2 cellular contexts compared by ENCODE assay signal in the genomic region with DNA sequence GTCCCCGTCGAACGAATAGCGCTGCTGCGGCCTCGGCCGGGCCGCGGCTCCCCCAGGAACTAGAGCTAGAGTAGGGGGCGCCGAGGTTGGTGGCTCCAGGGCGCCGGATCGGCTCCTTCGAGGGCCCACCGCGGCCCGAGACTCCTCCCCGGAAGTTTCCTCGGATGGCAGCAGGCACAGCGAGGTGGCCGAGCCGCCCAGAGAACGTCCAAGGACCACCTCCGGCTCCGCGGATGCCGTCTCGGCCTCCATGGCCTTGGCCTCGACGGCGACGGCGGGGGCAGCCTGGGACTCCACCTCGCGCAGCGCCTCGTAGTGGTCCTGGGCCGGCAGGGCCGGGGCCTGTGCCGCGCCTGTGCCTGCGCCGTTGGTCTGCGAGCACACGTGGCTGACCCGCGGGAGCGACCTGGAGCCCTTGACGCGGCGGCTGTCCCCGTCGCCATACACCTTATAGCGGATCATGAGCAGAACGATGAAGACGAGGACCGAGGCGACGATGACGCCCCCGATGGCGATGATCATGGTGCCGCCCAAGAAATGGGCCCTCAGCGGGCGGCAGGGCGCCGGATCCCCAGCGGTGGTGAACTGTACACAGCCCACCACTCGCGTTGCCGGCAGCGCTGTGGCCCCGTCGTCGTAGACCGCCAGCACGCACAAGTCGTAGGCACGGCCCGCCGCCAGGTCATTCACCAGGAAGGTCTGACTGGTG.
TF ChIP-seq lines count a peak whose summit lies in the region.

No MANE protein-coding gene starts in this region.

TF ChIP-seq in HEK293, 187 proteins besides CTCF, POLR2A, EP300 and RAD21:
- TF ChIP-seq ZNF10 (tag by site-specific recombination; IDR thresholded peaks at IDR 0.05), result 0 out of 2 replicates have a peak, but pooled peaks have one; percentile 25
- no peak for TF ChIP-seq ZFHX2 (tag by site-specific recombination; conservative IDR thresholded peaks at IDR 0.05)
- no peak for TF ChIP-seq ZNF529 (tag by site-specific recombination; IDR thresholded peaks at IDR 0.05; ENCODE audit: insufficient replicate concordance)
- TF ChIP-seq ZNF629 (tag by site-specific recombination; IDR thresholded peaks at IDR 0.05), result no peak
- TF ChIP-seq SETDB1 (IDR thresholded peaks at IDR 0.05; ENCODE audit: insufficient read length, low read length), result no peak
- peak; percentile 66; the same call in 1 of the 2 replicates for TF ChIP-seq ZNF202 (tag by site-specific recombination; IDR thresholded peaks at IDR 0.05; ENCODE audit: borderline replicate concordance)

TF ChIP-seq in H1, 55 proteins besides CTCF, POLR2A, EP300 and RAD21:
- TF ChIP-seq JUND (IDR thresholded peaks at IDR 0.05; ENCODE audit: low read length) (no peak), KDM4A (IDR thresholded peaks at IDR 0.05; ENCODE audit: low read depth, low read length, severe bottlenecking) (peak; percentile 61), TEAD4 (IDR thresholded peaks at IDR 0.05; ENCODE audit: low read depth, low read length) (no peak), MAFK (IDR thresholded peaks at IDR 0.05; ENCODE audit: low read depth, low read length) (no peak), BACH1 (IDR thresholded peaks at IDR 0.05; ENCODE audit: low read length) (no peak), TAF7 (optimal IDR thresholded peaks at IDR 0.05; ENCODE audit: borderline replicate concordance, low read depth, low read length) (no peak), SP1 (IDR thresholded peaks at IDR 0.05; ENCODE audit: low read depth, low read length) (no peak), HDAC2 (IDR thresholded peaks at IDR 0.05; ENCODE audit: borderline replicate concordance in 1 of 2, low read depth in 2 of 2, low read length in 2 of 2) (no peak), RXRA (IDR thresholded peaks at IDR 0.05; ENCODE audit: insufficient read depth, low read depth, low read length) (no peak), TAF1 (IDR thresholded peaks at IDR 0.05; ENCODE audit: low read depth, low read length) (0 out of 2 replicates have a peak, but pooled peaks have one; percentile 32), TCF12 (IDR thresholded peaks at IDR 0.05; ENCODE audit: low read depth, low read length) (no peak), BCL11A (IDR thresholded peaks at IDR 0.05; ENCODE audit: low read depth in 2 of 2, low read length in 2 of 2) (no peak), EZH2 (IDR thresholded peaks at IDR 0.05; ENCODE audit: low read depth, low read length, severe bottlenecking) (no peak), CHD1 (IDR thresholded peaks at IDR 0.05; ENCODE audit: low read depth, low read length) (no peak), CREB1 (IDR thresholded peaks at IDR 0.05) (peak; percentile 33), RFX5 (IDR thresholded peaks at IDR 0.05; ENCODE audit: borderline replicate concordance, low read depth, low read length) (no peak), HDAC6 (IDR thresholded peaks at IDR 0.05; ENCODE audit: low read depth, low read length) (no peak), SAP30 (IDR thresholded peaks at IDR 0.05; ENCODE audit: insufficient read depth, insufficient replicate concordance, low read length) (no peak), YY1 (IDR thresholded peaks at IDR 0.05; ENCODE audit: low read depth, low read length) (no peak), CHD2 (IDR thresholded peaks at IDR 0.05; ENCODE audit: low read length) (no peak), KDM5A (IDR thresholded peaks at IDR 0.05; ENCODE audit: low read length) (no peak), BRCA1 (IDR thresholded peaks at IDR 0.05; ENCODE audit: low read depth, low read length) (no peak), SP4 (IDR thresholded peaks at IDR 0.05; ENCODE audit: low read length) (no peak), SUZ12 (IDR thresholded peaks at IDR 0.05; ENCODE audit: low read length) (no peak), CEBPB (IDR thresholded peaks at IDR 0.05; ENCODE audit: low read depth, low read length) (no peak), NANOG (IDR thresholded peaks at IDR 0.05; ENCODE audit: insufficient read depth, low read depth, low read length, poor library complexity, severe bottlenecking) (no peak), FOSL1 (IDR thresholded peaks at IDR 0.05; ENCODE audit: insufficient read depth, low read depth, low read length) (no peak), RNF2 (IDR thresholded peaks at IDR 0.05; ENCODE audit: borderline replicate concordance, low read depth, low read length, missing control alignments, poor library complexity, severe bottlenecking) (no peak), GABPA (IDR thresholded peaks at IDR 0.05; ENCODE audit: borderline replicate concordance, insufficient read depth, low read length) (no peak), SP2 (IDR thresholded peaks at IDR 0.05; ENCODE audit: low read length) (no peak), ASH2L (IDR thresholded peaks at IDR 0.05; ENCODE audit: low read length) (no peak), KDM1A (IDR thresholded peaks at IDR 0.05; ENCODE audit: borderline replicate concordance, low read length) (no peak), JUN (IDR thresholded peaks at IDR 0.05; ENCODE audit: low read depth, low read length) (no peak), SIN3A (conservative IDR thresholded peaks at IDR 0.05 in 1 of 2, IDR thresholded peaks at IDR 0.05 in 1 of 2; ENCODE audit: low read depth in 1 of 2, low read length in 2 of 2) (no peak), SIRT6 (IDR thresholded peaks at IDR 0.05; ENCODE audit: low read length) (no peak), SRF (IDR thresholded peaks at IDR 0.05; ENCODE audit: low read depth, low read length) (no peak), PHF8 (conservative IDR thresholded peaks at IDR 0.05; ENCODE audit: low read depth, low read length) (no peak; the same call in 1 of the 2 replicates), RBBP5 (IDR thresholded peaks at IDR 0.05; ENCODE audit: borderline replicate concordance, low read depth, low read length) (0 out of 2 replicates have a peak, but pooled peaks have one; percentile 67), NRF1 (IDR thresholded peaks at IDR 0.05; ENCODE audit: low read depth, low read length) (no peak), ZNF274 (IDR thresholded peaks at IDR 0.05; ENCODE audit: borderline replicate concordance, extremely low read depth, low read length) (no peak), CBX8 (IDR thresholded peaks at IDR 0.05; ENCODE audit: borderline replicate concordance, low read depth, low read length) (no peak), POLR2AphosphoS5 (IDR thresholded peaks at IDR 0.05; ENCODE audit: low read depth, low read length) (peak; percentile 8; the same call in 1 of the 2 replicates), CTBP2 (IDR thresholded peaks at IDR 0.05; ENCODE audit: borderline replicate concordance, insufficient read depth, insufficient read length, low read length) (no peak), EGR1 (IDR thresholded peaks at IDR 0.05; ENCODE audit: borderline replicate concordance, low read depth, low read length) (no peak), TBP (IDR thresholded peaks at IDR 0.05; ENCODE audit: low read depth, low read length) (no peak)
- TF ChIP-seq, protein P1, sequence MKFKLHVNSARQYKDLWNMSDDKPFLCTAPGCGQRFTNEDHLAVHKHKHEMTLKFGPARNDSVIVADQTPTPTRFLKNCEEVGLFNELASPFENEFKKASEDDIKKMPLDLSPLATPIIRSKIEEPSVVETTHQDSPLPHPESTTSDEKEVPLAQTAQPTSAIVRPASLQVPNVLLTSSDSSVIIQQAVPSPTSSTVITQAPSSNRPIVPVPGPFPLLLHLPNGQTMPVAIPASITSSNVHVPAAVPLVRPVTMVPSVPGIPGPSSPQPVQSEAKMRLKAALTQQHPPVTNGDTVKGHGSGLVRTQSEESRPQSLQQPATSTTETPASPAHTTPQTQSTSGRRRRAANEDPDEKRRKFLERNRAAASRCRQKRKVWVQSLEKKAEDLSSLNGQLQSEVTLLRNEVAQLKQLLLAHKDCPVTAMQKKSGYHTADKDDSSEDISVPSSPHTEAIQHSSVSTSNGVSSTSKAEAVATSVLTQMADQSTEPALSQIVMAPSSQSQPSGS (IDR thresholded peaks at IDR 0.05; ENCODE audit: low read length), result no peak
- TF ChIP-seq, protein P2, sequence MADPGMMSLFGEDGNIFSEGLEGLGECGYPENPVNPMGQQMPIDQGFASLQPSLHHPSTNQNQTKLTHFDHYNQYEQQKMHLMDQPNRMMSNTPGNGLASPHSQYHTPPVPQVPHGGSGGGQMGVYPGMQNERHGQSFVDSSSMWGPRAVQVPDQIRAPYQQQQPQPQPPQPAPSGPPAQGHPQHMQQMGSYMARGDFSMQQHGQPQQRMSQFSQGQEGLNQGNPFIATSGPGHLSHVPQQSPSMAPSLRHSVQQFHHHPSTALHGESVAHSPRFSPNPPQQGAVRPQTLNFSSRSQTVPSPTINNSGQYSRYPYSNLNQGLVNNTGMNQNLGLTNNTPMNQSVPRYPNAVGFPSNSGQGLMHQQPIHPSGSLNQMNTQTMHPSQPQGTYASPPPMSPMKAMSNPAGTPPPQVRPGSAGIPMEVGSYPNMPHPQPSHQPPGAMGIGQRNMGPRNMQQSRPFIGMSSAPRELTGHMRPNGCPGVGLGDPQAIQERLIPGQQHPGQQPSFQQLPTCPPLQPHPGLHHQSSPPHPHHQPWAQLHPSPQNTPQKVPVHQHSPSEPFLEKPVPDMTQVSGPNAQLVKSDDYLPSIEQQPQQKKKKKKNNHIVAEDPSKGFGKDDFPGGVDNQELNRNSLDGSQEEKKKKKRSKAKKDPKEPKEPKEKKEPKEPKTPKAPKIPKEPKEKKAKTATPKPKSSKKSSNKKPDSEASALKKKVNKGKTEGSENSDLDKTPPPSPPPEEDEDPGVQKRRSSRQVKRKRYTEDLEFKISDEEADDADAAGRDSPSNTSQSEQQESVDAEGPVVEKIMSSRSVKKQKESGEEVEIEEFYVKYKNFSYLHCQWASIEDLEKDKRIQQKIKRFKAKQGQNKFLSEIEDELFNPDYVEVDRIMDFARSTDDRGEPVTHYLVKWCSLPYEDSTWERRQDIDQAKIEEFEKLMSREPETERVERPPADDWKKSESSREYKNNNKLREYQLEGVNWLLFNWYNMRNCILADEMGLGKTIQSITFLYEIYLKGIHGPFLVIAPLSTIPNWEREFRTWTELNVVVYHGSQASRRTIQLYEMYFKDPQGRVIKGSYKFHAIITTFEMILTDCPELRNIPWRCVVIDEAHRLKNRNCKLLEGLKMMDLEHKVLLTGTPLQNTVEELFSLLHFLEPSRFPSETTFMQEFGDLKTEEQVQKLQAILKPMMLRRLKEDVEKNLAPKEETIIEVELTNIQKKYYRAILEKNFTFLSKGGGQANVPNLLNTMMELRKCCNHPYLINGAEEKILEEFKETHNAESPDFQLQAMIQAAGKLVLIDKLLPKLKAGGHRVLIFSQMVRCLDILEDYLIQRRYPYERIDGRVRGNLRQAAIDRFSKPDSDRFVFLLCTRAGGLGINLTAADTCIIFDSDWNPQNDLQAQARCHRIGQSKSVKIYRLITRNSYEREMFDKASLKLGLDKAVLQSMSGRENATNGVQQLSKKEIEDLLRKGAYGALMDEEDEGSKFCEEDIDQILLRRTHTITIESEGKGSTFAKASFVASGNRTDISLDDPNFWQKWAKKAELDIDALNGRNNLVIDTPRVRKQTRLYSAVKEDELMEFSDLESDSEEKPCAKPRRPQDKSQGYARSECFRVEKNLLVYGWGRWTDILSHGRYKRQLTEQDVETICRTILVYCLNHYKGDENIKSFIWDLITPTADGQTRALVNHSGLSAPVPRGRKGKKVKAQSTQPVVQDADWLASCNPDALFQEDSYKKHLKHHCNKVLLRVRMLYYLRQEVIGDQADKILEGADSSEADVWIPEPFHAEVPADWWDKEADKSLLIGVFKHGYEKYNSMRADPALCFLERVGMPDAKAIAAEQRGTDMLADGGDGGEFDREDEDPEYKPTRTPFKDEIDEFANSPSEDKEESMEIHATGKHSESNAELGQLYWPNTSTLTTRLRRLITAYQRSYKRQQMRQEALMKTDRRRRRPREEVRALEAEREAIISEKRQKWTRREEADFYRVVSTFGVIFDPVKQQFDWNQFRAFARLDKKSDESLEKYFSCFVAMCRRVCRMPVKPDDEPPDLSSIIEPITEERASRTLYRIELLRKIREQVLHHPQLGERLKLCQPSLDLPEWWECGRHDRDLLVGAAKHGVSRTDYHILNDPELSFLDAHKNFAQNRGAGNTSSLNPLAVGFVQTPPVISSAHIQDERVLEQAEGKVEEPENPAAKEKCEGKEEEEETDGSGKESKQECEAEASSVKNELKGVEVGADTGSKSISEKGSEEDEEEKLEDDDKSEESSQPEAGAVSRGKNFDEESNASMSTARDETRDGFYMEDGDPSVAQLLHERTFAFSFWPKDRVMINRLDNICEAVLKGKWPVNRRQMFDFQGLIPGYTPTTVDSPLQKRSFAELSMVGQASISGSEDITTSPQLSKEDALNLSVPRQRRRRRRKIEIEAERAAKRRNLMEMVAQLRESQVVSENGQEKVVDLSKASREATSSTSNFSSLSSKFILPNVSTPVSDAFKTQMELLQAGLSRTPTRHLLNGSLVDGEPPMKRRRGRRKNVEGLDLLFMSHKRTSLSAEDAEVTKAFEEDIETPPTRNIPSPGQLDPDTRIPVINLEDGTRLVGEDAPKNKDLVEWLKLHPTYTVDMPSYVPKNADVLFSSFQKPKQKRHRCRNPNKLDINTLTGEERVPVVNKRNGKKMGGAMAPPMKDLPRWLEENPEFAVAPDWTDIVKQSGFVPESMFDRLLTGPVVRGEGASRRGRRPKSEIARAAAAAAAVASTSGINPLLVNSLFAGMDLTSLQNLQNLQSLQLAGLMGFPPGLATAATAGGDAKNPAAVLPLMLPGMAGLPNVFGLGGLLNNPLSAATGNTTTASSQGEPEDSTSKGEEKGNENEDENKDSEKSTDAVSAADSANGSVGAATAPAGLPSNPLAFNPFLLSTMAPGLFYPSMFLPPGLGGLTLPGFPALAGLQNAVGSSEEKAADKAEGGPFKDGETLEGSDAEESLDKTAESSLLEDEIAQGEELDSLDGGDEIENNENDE (IDR thresholded peaks at IDR 0.05; ENCODE audit: insufficient replicate concordance, low read length), result no peak
- TF ChIP-seq, protein P3, sequence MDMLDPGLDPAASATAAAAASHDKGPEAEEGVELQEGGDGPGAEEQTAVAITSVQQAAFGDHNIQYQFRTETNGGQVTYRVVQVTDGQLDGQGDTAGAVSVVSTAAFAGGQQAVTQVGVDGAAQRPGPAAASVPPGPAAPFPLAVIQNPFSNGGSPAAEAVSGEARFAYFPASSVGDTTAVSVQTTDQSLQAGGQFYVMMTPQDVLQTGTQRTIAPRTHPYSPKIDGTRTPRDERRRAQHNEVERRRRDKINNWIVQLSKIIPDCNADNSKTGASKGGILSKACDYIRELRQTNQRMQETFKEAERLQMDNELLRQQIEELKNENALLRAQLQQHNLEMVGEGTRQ (IDR thresholded peaks at IDR 0.05; ENCODE audit: low read length), result no peak
- TF ChIP-seq, protein P4, sequence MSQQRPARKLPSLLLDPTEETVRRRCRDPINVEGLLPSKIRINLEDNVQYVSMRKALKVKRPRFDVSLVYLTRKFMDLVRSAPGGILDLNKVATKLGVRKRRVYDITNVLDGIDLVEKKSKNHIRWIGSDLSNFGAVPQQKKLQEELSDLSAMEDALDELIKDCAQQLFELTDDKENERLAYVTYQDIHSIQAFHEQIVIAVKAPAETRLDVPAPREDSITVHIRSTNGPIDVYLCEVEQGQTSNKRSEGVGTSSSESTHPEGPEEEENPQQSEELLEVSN (IDR thresholded peaks at IDR 0.05), result peak; percentile 92
- TF ChIP-seq, protein P5, sequence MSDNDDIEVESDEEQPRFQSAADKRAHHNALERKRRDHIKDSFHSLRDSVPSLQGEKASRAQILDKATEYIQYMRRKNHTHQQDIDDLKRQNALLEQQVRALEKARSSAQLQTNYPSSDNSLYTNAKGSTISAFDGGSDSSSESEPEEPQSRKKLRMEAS (IDR thresholded peaks at IDR 0.05), result peak; percentile 94
